Comparison of ENCODE assay signal across 8 cellular contexts in the genomic region with DNA sequence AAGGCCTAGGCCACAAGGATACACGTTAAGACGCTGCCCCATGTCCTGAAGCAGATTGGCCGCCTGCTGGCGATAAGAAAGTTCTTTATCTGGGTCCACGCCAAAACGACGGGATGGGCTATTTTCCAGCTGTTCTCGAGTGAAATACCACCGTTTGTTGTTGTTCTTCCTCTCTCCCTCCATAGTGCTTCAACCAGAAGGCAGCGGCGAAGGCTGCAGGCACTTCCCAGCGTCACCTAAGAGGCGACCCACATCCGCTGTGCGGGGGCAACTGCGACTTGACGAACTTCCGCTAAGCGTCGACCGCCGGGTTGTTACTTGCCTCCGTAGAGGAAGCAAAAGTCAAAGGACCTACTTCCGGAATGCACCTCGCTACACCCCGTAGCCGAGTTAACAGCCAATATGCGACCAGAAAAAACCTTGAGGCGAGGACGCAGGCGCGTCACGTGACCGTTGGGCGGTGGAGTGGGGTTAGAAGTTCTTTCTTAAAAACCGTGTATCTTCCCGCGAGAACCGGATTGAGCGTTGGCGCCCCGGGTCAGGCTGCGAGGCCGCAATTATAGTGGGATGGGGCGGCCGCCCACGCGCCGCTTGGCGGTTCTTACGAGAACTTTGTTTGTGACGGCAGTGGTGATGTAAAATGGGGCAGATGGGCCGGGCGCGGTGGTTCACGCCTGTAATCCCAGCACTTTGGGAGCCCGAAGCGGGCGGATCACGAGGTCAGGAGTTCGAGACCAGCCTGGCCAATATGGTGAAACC. TPM values are rescaled to one million over a fixed set of nuclear protein-coding genes. Genes with fewer than 3 reads are reported as not detected.
DNase-seq lines count a peak whose midpoint lies in the region; ATAC-seq, FAIRE-seq and TF ChIP-seq lines count a peak whose summit lies in the region.

A gene (minus strand): TSS at position 215 of the 759 bp plus-strand sequence. CDS start 32 bp downstream, at position 183.

- peaks cover 13% of the 10 kb centered on the region for H3K9me3 Mint-ChIP-seq in astrocyte (ENCODE audit: unreplicated experiment)

- peak within 1 kb of the TSS; percentile 79 for H2AFZ ChIP-seq in astrocyte (ENCODE audit: low read depth, low read length)

- H3K27me3 Mint-ChIP-seq in astrocyte (ENCODE audit: low read depth, unreplicated experiment): no peaks in the 10 kb centered on the region

- H3K27me3 ChIP-seq in astrocyte (ENCODE audit: insufficient read depth, low read length) (no peaks in the 10 kb centered on the region), right cardiac atrium (ENCODE audit: control insufficient read depth, insufficient read depth) (no peaks in the 10 kb centered on the region), vagina (no peaks in the 10 kb centered on the region)

- peaks cover 47% of the 10 kb centered on the region for H3K79me2 ChIP-seq in astrocyte (ENCODE audit: insufficient read depth, low read length)

- peaks cover 25% of the 10 kb centered on the region for H4K20me1 ChIP-seq in astrocyte (ENCODE audit: insufficient read depth, low read length)

- no peak for TF ChIP-seq CTCF in astrocyte (IDR thresholded peaks at IDR 0.05; ENCODE audit: insufficient read depth, low read depth, low read length)
- TF ChIP-seq CTCF in vagina (IDR thresholded peaks at IDR 0.05): peak in 2 of 3 experiments; percentile 22 to 40

- peaks cover 7% of the 10 kb centered on the region for H3K36me3 Mint-ChIP-seq in astrocyte (ENCODE audit: low read depth, unreplicated experiment)

- H3K4me1 ChIP-seq in astrocyte (ENCODE audit: insufficient read depth, low read length): peaks cover 7% of the 10 kb centered on the region
- peaks cover 2% of the 10 kb centered on the region for H3K4me1 ChIP-seq in right cardiac atrium (ENCODE audit: control insufficient read depth, insufficient read depth, low read length)
- H3K4me1 ChIP-seq in vagina: peaks cover 29% of the 10 kb centered on the region

- peak within 1 kb of the TSS; percentile 97 for H3K4me3 Mint-ChIP-seq in astrocyte (ENCODE audit: unreplicated experiment)

- H3K9me3 ChIP-seq in astrocyte (ENCODE audit: insufficient read depth, low read depth, low read length) (peaks cover 4% of the 10 kb centered on the region), right cardiac atrium (ENCODE audit: control insufficient read depth, low read length) (no peaks in the 10 kb centered on the region), vagina (no peaks in the 10 kb centered on the region)

- H3K36me3 ChIP-seq in astrocyte (ENCODE audit: insufficient read depth, low read length): peaks cover 14% of the 10 kb centered on the region
- peaks cover 0 to 14% of the 10 kb centered on the region in 2 donors for H3K36me3 ChIP-seq in vagina

- DNase-seq in GM18507 (ENCODE audit: extremely low spot score, insufficient read length, low read depth): peak; percentile 98
- DNase-seq in NCI-H2029 (lab: John Stamatoyannopoulos, UW): peak; percentile 100
- peak; percentile 99 for DNase-seq in T-helper 22 cell (ENCODE audit: low read depth)
- DNase-seq in astrocyte (ENCODE audit: low read depth): peak; percentile 100
- peak; percentile 99 to 100 (median 99) for DNase-seq in right cardiac atrium
- DNase-seq in putamen (ENCODE audit: low spot score): peak; percentile 99
- peak; percentile 97 to 100 for DNase-seq in vagina (ENCODE audit: extremely low spot score in 2 of 2)

- ATAC-seq in HG02981 (IDR thresholded peaks at IDR 0.05; ENCODE audit: unreplicated experiment) (peak; percentile 98), right cardiac atrium (peak; percentile 98 to 99)

- peak within 1 kb of the TSS; percentile 91 for H3K27ac ChIP-seq in astrocyte (ENCODE audit: low read depth, low read length)
- peak within 1 kb of the TSS; percentile 84 for H3K27ac ChIP-seq in right cardiac atrium (ENCODE audit: low read length)
- H3K27ac ChIP-seq in vagina: peak within 1 kb of the TSS; percentile 91

- under 1% methylated on average over 61 of the region's 61 CpGs for WGBS in right cardiac atrium

- H3K4me1 Mint-ChIP-seq in astrocyte (ENCODE audit: low read depth, unreplicated experiment): peaks cover 18% of the 10 kb centered on the region

- H3K4me3 ChIP-seq in astrocyte (ENCODE audit: insufficient read depth, low read depth, low read length) (peak within 1 kb of the TSS; percentile 81), right cardiac atrium (ENCODE audit: low read length) (peak within 1 kb of the TSS; percentile 85), vagina (peak within 1 kb of the TSS; percentile 76 to 88)

- FAIRE-seq in GM18507 (lab: Jason Lieb, UNC): peak; percentile 99
- FAIRE-seq in astrocyte (lab: Jason Lieb, UNC): peak; percentile 77

- intact Hi-C loops in right cardiac atrium (cut with DNase I): no loop called here
- intact Hi-C loops in vagina (cut with DNase I): no loop called here

- TF ChIP-seq POLR2A in vagina (IDR thresholded peaks at IDR 0.05): peak in 1 of 2 donors; percentile 56

- H3K9ac ChIP-seq in astrocyte (ENCODE audit: low read length): peak within 1 kb of the TSS; percentile 92

- H3K4me2 ChIP-seq in astrocyte (ENCODE audit: low read length): peak within 1 kb of the TSS; percentile 84

- peak within 1 kb of the TSS; percentile 95 for H3K27ac Mint-ChIP-seq in astrocyte (ENCODE audit: unreplicated experiment)

RNA-seq across cellular contexts. Expression of the gene that starts here (rescaled TPM):
- 45.9 and 49.2 TPM in 2 replicates for total RNA-seq in astrocyte
- total RNA-seq in right cardiac atrium: 10 to 100 TPM; 18.8 to 23.7 (median 21.9) TPM
- polyA plus RNA-seq in right cardiac atrium: 3.9 TPM
- 58.4 TPM for total RNA-seq in vagina

Comparison
In these comparisons a context has a peak if more than half of its experiments do, and no peak if none do; other contexts are left out.
1. Peak in every context shown above with its lines: DNase-seq, ATAC-seq, H3K4me3 ChIP-seq and H3K27ac ChIP-seq.